In genomic region chr17:48025904-48026502, GRCh38 we compare ENCODE assay signal across 8 cellular contexts. TPM values are rescaled to one million over a fixed set of nuclear protein-coding genes. Genes with fewer than 3 reads are reported as not detected.
DNase-seq lines count a peak whose midpoint lies in the region; ATAC-seq and TF ChIP-seq lines count a peak whose summit lies in the region.

No MANE protein-coding gene starts in this region.

- WGBS in prostate gland = 28% methylated on average over 8 of the region's 8 CpGs

- no peaks in the 10 kb centered on the region for H3K79me2 ChIP-seq in OCI-LY7 (ENCODE audit: insufficient read depth, low read depth, low read length)

- no peak overlapping the region for H3K27ac ChIP-seq in OCI-LY7 (ENCODE audit: low read depth, low read length, poor library complexity, severe bottlenecking)
- peak overlapping the region; percentile 63 for H3K27ac ChIP-seq in epithelial cell of prostate
- H3K27ac ChIP-seq in prostate gland = peak overlapping the region; percentile 60

- H3K36me3 ChIP-seq in OCI-LY7 (ENCODE audit: insufficient read depth, low read length) (no peaks in the 10 kb centered on the region), prostate gland (no peaks in the 10 kb centered on the region)

- H3K9me3 Mint-ChIP-seq in activated naive CD4-positive, alpha-beta T cell treated with anti-CD3 and anti-CD28 coated beads, Interleukin-2, amount 50 U/mL, for 72 hours = no peaks in the 10 kb centered on the region

- H3K4me1 ChIP-seq in OCI-LY7 (ENCODE audit: insufficient read depth, low read length, poor library complexity, severe bottlenecking) = peaks cover 32% of the 10 kb centered on the region
- peaks cover 30% of the 10 kb centered on the region for H3K4me1 ChIP-seq in prostate gland (replicated peaks)

- TF ChIP-seq CTCF in OCI-LY7 (conservative IDR thresholded peaks at IDR 0.05; ENCODE audit: low read length) (no peak), prostate gland (IDR thresholded peaks at IDR 0.05) (peak in 1 of 4 experiments; percentile 9)

- TF ChIP-seq POLR2A in prostate gland (IDR thresholded peaks at IDR 0.05) = no peak

- no peak overlapping the region for H3K27ac Mint-ChIP-seq in activated naive CD4-positive, alpha-beta T cell treated with anti-CD3 and anti-CD28 coated beads, Interleukin-2, amount 50 U/mL, for 72 hours

- intact Hi-C loops in OCI-LY7 (cut with micrococcal nuclease; ENCODE audit: unreplicated experiment) (loop anchor here (1.0 to 5.0 kb wide), 5 partner anchors 23 to 591 kb away; partner anchors contain the start of genes CBX1, HOXB8 and NFE2L1), prostate gland (cut with DNase I) (loop anchor here (1.0 kb wide), 2 partner anchors 48 to 105 kb away; no protein-coding TSS in a partner anchor)

- H3K27me3 ChIP-seq in prostate gland (replicated peaks; ENCODE audit: insufficient read depth) = no peaks in the 10 kb centered on the region

- no peaks in the 10 kb centered on the region for H3K36me3 Mint-ChIP-seq in activated naive CD4-positive, alpha-beta T cell treated with anti-CD3 and anti-CD28 coated beads, Interleukin-2, amount 50 U/mL, for 72 hours

- H3K9me3 ChIP-seq in OCI-LY7 (ENCODE audit: low read length) (no peaks in the 10 kb centered on the region), prostate gland (no peaks in the 10 kb centered on the region)

- H3K4me3 ChIP-seq in OCI-LY7 (ENCODE audit: low read depth, low read length, poor library complexity, severe bottlenecking) (peak overlapping the region; percentile 64), prostate gland (peak overlapping the region; percentile 20 to 37)

- no TSS peak for BruUV-seq in OCI-LY7 (replicated peaks; lab: Mats Ljungman, UMichigan)

- no peaks in the 10 kb centered on the region for H4K20me1 ChIP-seq in OCI-LY7 (ENCODE audit: insufficient read depth, low read length)

- no peak for ATAC-seq in HG03565 (IDR thresholded peaks at IDR 0.05; ENCODE audit: unreplicated experiment)
- ATAC-seq in HG02885 (IDR thresholded peaks at IDR 0.05; ENCODE audit: poor library complexity, unreplicated experiment) = no peak
- ATAC-seq in activated naive CD4-positive, alpha-beta T cell treated with anti-CD3 and anti-CD28 coated beads, Interleukin-2, amount 50 U/mL, for 72 hours = no peak

- CTCF ChIA-PET in OCI-LY7 (lab: Charles Lee; ENCODE audit: unreplicated experiment) = interaction anchor here (0.7 to 1.4 kb wide), 4 partner anchors 29 to 109 kb away, joined by 3 to 4 read pairs (median 4); no protein-coding TSS in a partner anchor

- no peaks in the 10 kb centered on the region for H3K9me2 ChIP-seq in OCI-LY7 (ENCODE audit: insufficient read depth, low read length)

- POLR2A ChIA-PET in OCI-LY7 (lab: Charles Lee) = interaction anchor here (0.6 to 1.5 kb wide), 2 partner anchors 22 to 26 kb away, joined by 3 to 4 read pairs; partner anchors contain the start of gene NFE2L1

- DNase-seq in EH (ENCODE audit: low read depth) = peak; percentile 55
- DNase-seq in OCI-LY7 (ENCODE audit: low spot score) = no peak
- no peak for DNase-seq in epithelial cell of prostate (ENCODE audit: low read depth, low spot score)
- peak; percentile 10 for DNase-seq in prostate gland (ENCODE audit: low spot score)
- DNase-seq in DMS153 treated with DMSO at 0.1 percent for 48 hours (lab: John Stamatoyannopoulos, UW; ENCODE audit: unreplicated experiment) = no peak
- DNase-seq in activated naive CD4-positive, alpha-beta T cell treated with anti-CD3 and anti-CD28 coated beads, Interleukin-2, amount 50 U/mL, for 72 hours (ENCODE audit: low spot score in 2 of 2) = no peak

- no peak overlapping the region; the same call in 1 of the 2 replicates for H2AFZ ChIP-seq in OCI-LY7 (ENCODE audit: low read length)

- H3K4me2 ChIP-seq in OCI-LY7 (ENCODE audit: low read length) = peak overlapping the region; percentile 71

RNA-seq across cellular contexts. Expression of gene COPZ2, which starts 11.6 kb away (rescaled TPM):
- 1.2 TPM in 1 of 2 replicates, not detected in the other for total RNA-seq in OCI-LY7 (2014; rRNA removed; shearing (Covaris generic))
- total RNA-seq in OCI-LY7 (2022) (1.4 and 1.7 TPM in 2 replicates), prostate gland (10 to 100 TPM; 18.1 to 18.5 TPM)
- 1 to 10 TPM; 1.3 to 3.6 TPM for total RNA-seq in activated naive CD4-positive, alpha-beta T cell treated with anti-CD3 and anti-CD28 coated beads, Interleukin-2, amount 50 U/mL, for 72 hours

RNA-seq across cellular contexts. Expression of gene NFE2L1, which starts 22.2 kb away (rescaled TPM):
- total RNA-seq in OCI-LY7 (2014; rRNA removed; shearing (Covaris generic)) = 42.3 and 60.1 TPM in 2 replicates
- 106 and 124 TPM in 2 replicates for total RNA-seq in OCI-LY7 (2022)
- 100 to 1,000 TPM in 1 of 2 donors, 10 to 100 TPM in 1; 87.8 to 244 TPM for total RNA-seq in prostate gland
- 10 to 100 TPM; 81.9 to 92.5 TPM for total RNA-seq in activated naive CD4-positive, alpha-beta T cell treated with anti-CD3 and anti-CD28 coated beads, Interleukin-2, amount 50 U/mL, for 72 hours

RNA-seq across cellular contexts. Expression of gene CDK5RAP3, which starts 55.1 kb away (rescaled TPM):
- 241 and 312 TPM in 2 replicates for total RNA-seq in OCI-LY7 (2014; rRNA removed; shearing (Covaris generic))
- 254 and 256 TPM in 2 replicates for total RNA-seq in OCI-LY7 (2022)
- total RNA-seq in prostate gland = 100 to 1,000 TPM; 185 to 193 TPM
- total RNA-seq in activated naive CD4-positive, alpha-beta T cell treated with anti-CD3 and anti-CD28 coated beads, Interleukin-2, amount 50 U/mL, for 72 hours = 100 to 1,000 TPM; 185 to 221 TPM

Comparison
In these comparisons a context has a peak if more than half of its experiments do, and no peak if none do; other contexts are left out.
1. DNase-seq: peak in EH (single experiment) and prostate gland (single experiment); none in OCI-LY7 (single experiment), epithelial cell of prostate (single experiment), DMS153 treated with DMSO at 0.1 percent for 48 hours (single experiment) and activated naive CD4-positive, alpha-beta T cell treated with anti-CD3 and anti-CD28 coated beads, Interleukin-2, amount 50 U/mL, for 72 hours (0 of 2).
2. RNA of gene COPZ2, which starts 11.6 kb away (total RNA-seq): 18.1 to 18.5 TPM in prostate gland; 1.3 to 3.6 TPM in activated naive CD4-positive, alpha-beta T cell treated with anti-CD3 and anti-CD28 coated beads, Interleukin-2, amount 50 U/mL, for 72 hours and 1.2 to 1.7 TPM in OCI-LY7; every median in the first group is over 4 times any median in the second.